In the genomic region with DNA sequence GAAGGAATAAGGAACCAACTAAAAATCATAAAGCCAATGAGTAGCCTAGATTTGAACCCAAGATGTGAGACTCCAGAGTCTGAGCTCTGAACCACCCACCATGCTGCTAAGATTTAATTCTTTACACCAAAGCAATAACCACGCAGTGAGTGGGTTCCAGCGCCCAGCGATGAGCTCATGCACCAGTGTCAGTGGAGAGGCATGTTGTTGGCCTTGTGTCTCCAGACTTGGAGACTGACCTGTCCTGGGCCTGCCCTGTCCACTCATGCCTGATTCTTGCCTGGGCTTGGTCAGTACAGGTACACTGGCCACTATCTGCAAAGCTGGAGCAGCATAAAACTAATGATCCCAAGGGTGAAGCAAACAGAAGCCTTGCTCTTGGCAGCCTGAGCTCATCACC, we compare ENCODE assay signal across 25 cellular contexts. TPM values are rescaled to one million over a fixed set of nuclear protein-coding genes. Genes with fewer than 3 reads are reported as not detected.
DNase-seq lines count a peak whose midpoint lies in the region; FAIRE-seq and TF ChIP-seq lines count a peak whose summit lies in the region.
"Had no signal": no experiment of that assay in that cellular context is flagged by ENCODE, and none has a peak within 500 bp of the region (broad histone marks: within the 10 kb centered on the region; RNA-seq: fewer than 3 reads in every experiment).

No MANE protein-coding gene starts in this region.

- H3K79me1 ChIP-seq in mesenchymal stem cell (replicated peaks; ENCODE audit: low read length, poor library complexity, severe bottlenecking) (no peaks in the 10 kb centered on the region), H9 (ENCODE audit: insufficient read depth, low read depth, low read length, poor library complexity, severe bottlenecking) (no peaks in the 10 kb centered on the region)

- over 99% methylated on average over 3 of the region's 3 CpGs for WGBS in mesenchymal stem cell
- no CpG with 5 or more reads among the region's 3 CpGs for WGBS in H9 (ENCODE audit: extremely low coverage, insufficient read length, low lambda C conversion rate)

- H3K79me2 ChIP-seq in H9 (ENCODE audit: insufficient read depth, low read length), result no peaks in the 10 kb centered on the region

- FAIRE-seq in urothelium cell line (lab: Jason Lieb, UNC), result peak; percentile 48
- FAIRE-seq: A549, D721Med, GM12878, GM19239, H1 had no signal

- H2BK20ac ChIP-seq in H9 (ENCODE audit: low read depth, low read length, poor library complexity, severe bottlenecking), result no peak overlapping the region

- peaks cover 1% of the 10 kb centered on the region for H3K27me3 Mint-ChIP-seq in H9 (ENCODE audit: low read depth)

- intact Hi-C loops in cardiac septum (cut with DNase I), result no loop called here

- H4K20me1 ChIP-seq in H9 (ENCODE audit: control insufficient read depth, insufficient read depth, insufficient read length), result peaks cover 2% of the 10 kb centered on the region
- H4K20me1 ChIP-seq: BLaER1 treated with 17β-estradiol and CSF1 and Interleukin-3, amounts not matched to agents 10 nM and 100 nM had no signal

- no peak overlapping the region for H3T11ph ChIP-seq in H9 (ENCODE audit: low read length)

- no peak overlapping the region for H3K56ac ChIP-seq in H9 (ENCODE audit: insufficient read length, low read depth, low read length)

- H3K23me2 ChIP-seq in H9 (ENCODE audit: insufficient read length, low read depth, low read length, poor library complexity, severe bottlenecking), result no peaks in the 10 kb centered on the region

- no peak overlapping the region for H4K5ac ChIP-seq in H9 (ENCODE audit: insufficient read length, low read depth, low read length)

- H3K4me3 ChIP-seq in right atrium auricular region (no peak overlapping the region), mesenchymal stem cell (ENCODE audit: insufficient read depth in 1 of 2, low read depth in 1 of 2, low read length in 2 of 2) (no peak overlapping the region)
- H3K4me3 ChIP-seq: A549; BLaER1 treated with 17β-estradiol and CSF1 and Interleukin-3, amounts not matched to agents 10 nM and 100 nM; GM12878; GM23248 had no signal

- H4K8ac ChIP-seq in mesenchymal stem cell (ENCODE audit: low read length) (no peak overlapping the region), H9 (replicated peaks; ENCODE audit: insufficient read length, low read depth, low read length) (no peak overlapping the region)

- H3K4ac ChIP-seq in mesenchymal stem cell (ENCODE audit: low read depth in 1 of 2, low read length in 2 of 2), result no peak overlapping the region
- no peak overlapping the region for H3K4ac ChIP-seq in H9 (ENCODE audit: low read depth, low read length)

- H3K27me3 ChIP-seq in right atrium auricular region (no peaks in the 10 kb centered on the region), mesenchymal stem cell (ENCODE audit: control insufficient read depth in 1 of 2, insufficient read depth in 1 of 2, low read length in 2 of 2) (no peaks in the 10 kb centered on the region), H9 (ENCODE audit: insufficient read depth, low read length) (no peaks in the 10 kb centered on the region)

- no peak overlapping the region for H3K14ac ChIP-seq in mesenchymal stem cell (ENCODE audit: low read length in 2 of 2)
- no peak overlapping the region for H3K14ac ChIP-seq in H9 (ENCODE audit: insufficient read depth, low read length)

- TF ChIP-seq CTCF in right atrium auricular region (IDR thresholded peaks at IDR 0.05), result no peak
- no peak for TF ChIP-seq CTCF in H9 (conservative IDR thresholded peaks at IDR 0.05)

- H2BK5ac ChIP-seq in mesenchymal stem cell (ENCODE audit: low read depth, low read length, poor library complexity, severe bottlenecking) (no peak overlapping the region), H9 (ENCODE audit: insufficient read length, low read length) (no peak overlapping the region)

- H2AK5ac ChIP-seq in mesenchymal stem cell (ENCODE audit: low read length, severe bottlenecking) (no peak overlapping the region), H9 (ENCODE audit: insufficient read length, low read length) (no peak overlapping the region)

- H3K23ac ChIP-seq in mesenchymal stem cell (ENCODE audit: low read length in 2 of 2), result no peak overlapping the region
- no peak overlapping the region for H3K23ac ChIP-seq in H9 (ENCODE audit: insufficient read length, low read depth, low read length)

- H3K27ac ChIP-seq in right atrium auricular region, result peak overlapping the region; percentile 39 to 62
- no peak overlapping the region for H3K27ac ChIP-seq in mesenchymal stem cell (ENCODE audit: low read length, poor library complexity, severe bottlenecking)
- no peak overlapping the region for H3K27ac ChIP-seq in H9 (ENCODE audit: insufficient read length, low read depth, low read length)
- H3K27ac ChIP-seq: A549; BLaER1 treated with 17β-estradiol and CSF1 and Interleukin-3, amounts not matched to agents 10 nM and 100 nM; GM23248 had no signal

- H3K9me3 Mint-ChIP-seq in H9, result no peaks in the 10 kb centered on the region
- H3K9me3 Mint-ChIP-seq: CD14-positive monocyte; CD4-positive, alpha-beta T cell; CD8-positive, alpha-beta memory T cell had no signal

- H2BK15ac ChIP-seq in mesenchymal stem cell (ENCODE audit: low read depth, poor library complexity, severe bottlenecking), result no peak overlapping the region
- no peak overlapping the region for H2BK15ac ChIP-seq in H9 (ENCODE audit: low read depth, low read length)

- H3K9ac ChIP-seq in mesenchymal stem cell (ENCODE audit: low read length), result no peak overlapping the region
- no peak overlapping the region for H3K9ac ChIP-seq in H9 (ENCODE audit: extremely low read depth, insufficient read length, low read length)
- H3K9ac ChIP-seq: BLaER1 treated with 17β-estradiol and CSF1 and Interleukin-3, amounts not matched to agents 10 nM and 100 nM; GM23248 had no signal

- DNase-seq in right atrium auricular region (ENCODE audit: low spot score), result no peak
- no peak for DNase-seq in cardiac septum (ENCODE audit: low spot score)
- DNase-seq in mesenchymal stem cell, result no peak
- DNase-seq in urothelium cell line (ENCODE audit: low spot score), result no peak
- DNase-seq in H9, result no peak
- DNase-seq in stimulated activated CD4-positive, alpha-beta T cell treated with anti-CD3 and anti-CD28 coated beads, Interleukin-2, amount 100 ng/mL, for 48 hours, result no peak
- DNase-seq: 8988T; ACHN; AML-193; BE2C; CD4-positive, alpha-beta T cell; CD8-positive, alpha-beta memory T cell; DMS 273 treated with DMSO at 0.1 percent for 48 hours; DMS79; EL; GDM1; GM23248; H7 had no signal

- H3K9me3 ChIP-seq in right atrium auricular region (no peaks in the 10 kb centered on the region), mesenchymal stem cell (ENCODE audit: control insufficient read depth, low read length) (no peaks in the 10 kb centered on the region), H9 (ENCODE audit: control insufficient read depth, low read depth, low read length) (no peaks in the 10 kb centered on the region)
- H3K9me3 ChIP-seq: A549; BE2C; BLaER1 treated with 17β-estradiol and CSF1 and Interleukin-3, amounts not matched to agents 10 nM and 100 nM had no signal

- H3K36me3 ChIP-seq in right atrium auricular region (no peaks in the 10 kb centered on the region), mesenchymal stem cell (ENCODE audit: control insufficient read depth in 1 of 2, insufficient read depth in 2 of 2, low read depth in 1 of 2, low read length in 2 of 2) (no peaks in the 10 kb centered on the region)
- H3K36me3 ChIP-seq: BE2C; BLaER1 treated with 17β-estradiol and CSF1 and Interleukin-3, amounts not matched to agents 10 nM and 100 nM had no signal

- peaks cover 0 to 8% (median 4%) of the 10 kb centered on the region in 3 experiments; a peak in 2 of 7 replicates for H3K36me3 Mint-ChIP-seq in H9 (ENCODE audit: insufficient read depth in 1 of 3, low read depth in 3 of 3)
- H3K36me3 Mint-ChIP-seq: CD14-positive monocyte; CD8-positive, alpha-beta memory T cell had no signal

- no peak overlapping the region for H2AFZ ChIP-seq in mesenchymal stem cell (ENCODE audit: low read depth, low read length)
- no peak overlapping the region for H2AFZ ChIP-seq in H9 (ENCODE audit: low read length)
- H2AFZ ChIP-seq: GM23248 had no signal

- H3K4me3 Mint-ChIP-seq in H9, result no peak overlapping the region
- H3K4me3 Mint-ChIP-seq: CD14-positive monocyte; CD4-positive, alpha-beta T cell; CD8-positive, alpha-beta memory T cell had no signal

- H3K27ac Mint-ChIP-seq in H9, result no peak overlapping the region
- H3K27ac Mint-ChIP-seq: CD14-positive monocyte; CD4-positive, alpha-beta T cell; CD8-positive, alpha-beta memory T cell had no signal

- H3K4me1 ChIP-seq in right atrium auricular region (peaks cover 0 to 39% of the 10 kb centered on the region in 2 donors), mesenchymal stem cell (ENCODE audit: control insufficient read depth, insufficient read depth, low read depth, low read length) (peaks cover 6% of the 10 kb centered on the region), H9 (ENCODE audit: insufficient read depth, low read length) (peaks cover 6% of the 10 kb centered on the region; the same call in 1 of the 2 replicates)
- H3K4me1 ChIP-seq: BE2C had no signal

- H2BK120ac ChIP-seq in mesenchymal stem cell (ENCODE audit: low read depth, low read length) (no peak overlapping the region), H9 (ENCODE audit: low read depth, low read length, poor library complexity, severe bottlenecking) (no peak overlapping the region)

- H2BK12ac ChIP-seq in mesenchymal stem cell (ENCODE audit: low read length in 2 of 2) (no peak overlapping the region), H9 (ENCODE audit: insufficient read length, low read depth, low read length) (no peak overlapping the region)

- H3K18ac ChIP-seq in mesenchymal stem cell (ENCODE audit: low read depth in 1 of 2, low read length in 2 of 2) (peak overlapping the region in 1 of 2 experiments; percentile 37), H9 (ENCODE audit: insufficient read length, low read depth, low read length) (no peak overlapping the region)

- H3K4me2 ChIP-seq in mesenchymal stem cell (ENCODE audit: low read length, poor library complexity, severe bottlenecking) (no peak overlapping the region), H9 (ENCODE audit: insufficient read depth, insufficient read length, low read length) (no peak overlapping the region)
- H3K4me2 ChIP-seq: A549; BLaER1 treated with 17β-estradiol and CSF1 and Interleukin-3, amounts not matched to agents 10 nM and 100 nM had no signal

- H3K4me1 Mint-ChIP-seq in H9, result peaks cover 12 to 26% of the 10 kb centered on the region in 2 experiments
- H3K4me1 Mint-ChIP-seq: CD8-positive, alpha-beta memory T cell had no signal

- H4K91ac ChIP-seq in mesenchymal stem cell (ENCODE audit: low read length) (peak overlapping the region; percentile 25), H9 (ENCODE audit: insufficient read length, low read depth, low read length) (no peak overlapping the region)

RNA-seq across cellular contexts. Expression of gene TIMP3, which starts 53.9 kb away (rescaled TPM):
- total RNA-seq in right atrium auricular region, result 100 to 1,000 TPM; 625 to 711 TPM
- total RNA-seq in cardiac septum, result 116 TPM
- polyA plus RNA-seq in mesenchymal stem cell (2013, experiment 1 of 2), result 319 TPM
- 317 TPM for polyA plus RNA-seq in mesenchymal stem cell (2013, experiment 2 of 2)
- total RNA-seq in H9 (2021), result 0.86 and 0.87 TPM in 2 replicates
- polyA plus RNA-seq: CD14-positive monocyte; CD8-positive, alpha-beta memory T cell had no signal

Comparison
In these comparisons a context has a peak if more than half of its experiments do, and no peak if none do; other contexts are left out.
1. H3K27ac ChIP-seq: peak in right atrium auricular region (2 of 2); none in mesenchymal stem cell (single experiment) and H9 (single experiment).
2. RNA of gene TIMP3, which starts 53.9 kb away (total RNA-seq): 625 to 711 TPM in right atrium auricular region and 116 TPM in cardiac septum (single experiment); 0.86 to 0.87 TPM in H9; every median in the first group is over 10 times any median in the second.